22 cellular contexts compared by ENCODE assay signal in the genomic region with DNA sequence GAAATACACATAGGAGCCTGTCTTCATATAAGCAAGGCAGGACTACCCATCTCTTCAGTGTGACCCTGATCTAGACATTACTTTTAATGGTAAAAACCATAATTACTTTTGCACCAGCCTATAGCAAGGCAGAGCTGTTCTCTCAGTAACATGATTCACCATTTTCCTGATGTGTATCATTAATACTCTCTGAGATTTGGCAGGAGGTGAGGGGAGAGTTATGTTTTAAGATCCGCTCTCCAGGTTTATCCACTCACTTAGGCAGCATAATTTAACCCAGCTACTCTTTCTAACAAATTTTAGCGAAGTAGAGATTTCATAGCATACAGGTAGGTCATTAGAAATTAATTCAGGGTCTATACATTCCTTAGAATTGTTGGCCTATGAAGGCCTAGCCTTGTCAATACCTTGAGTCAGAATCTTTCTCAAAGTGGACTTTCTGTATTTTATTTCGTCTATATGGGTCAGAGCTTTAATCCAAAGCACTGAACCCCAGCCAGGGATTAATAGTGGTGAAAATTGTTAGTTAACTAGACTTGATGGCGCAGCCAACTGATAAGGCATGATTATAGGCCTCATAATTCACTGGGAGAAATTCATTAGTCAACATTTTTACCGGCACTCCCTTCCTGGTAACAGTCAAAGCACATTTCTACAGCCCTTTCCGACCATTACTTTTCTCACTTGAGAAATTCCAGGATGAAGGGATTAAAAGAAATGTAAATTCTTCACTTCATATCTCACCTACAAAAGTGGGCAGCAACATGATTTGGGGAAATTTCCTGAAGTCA.
"Had no signal": no experiment of that assay in that cellular context is flagged by ENCODE, and none has a peak within 500 bp of the region (broad histone marks: within the 10 kb centered on the region; RNA-seq: fewer than 3 reads in every experiment).

No MANE protein-coding gene starts in this region.

- H3K27ac Mint-ChIP-seq: memory B cell; natural killer cell treated with Interleukin-12 subunit alpha and Interleukin-12 subunit beta and Interleukin-15 and Interleukin-18, amount 100 ng/mL, for 72 hours; stimulated activated effector memory CD8-positive, alpha-beta T cell treated with anti-CD3 and anti-CD28 coated beads, Interleukin-12 subunit alpha, Interleukin-12 subunit beta, amount 100 ng/mL, for 72 hours; type B pancreatic cell had no signal

- H3K36me3 Mint-ChIP-seq: memory B cell; natural killer cell treated with Interleukin-12 subunit alpha and Interleukin-12 subunit beta and Interleukin-15 and Interleukin-18, amount 100 ng/mL, for 72 hours; stimulated activated effector memory CD8-positive, alpha-beta T cell treated with anti-CD3 and anti-CD28 coated beads, Interleukin-12 subunit alpha, Interleukin-12 subunit beta, amount 100 ng/mL, for 72 hours; type B pancreatic cell had no signal

- H3K4me1 Mint-ChIP-seq: memory B cell; stimulated activated effector memory CD8-positive, alpha-beta T cell treated with anti-CD3 and anti-CD28 coated beads, Interleukin-12 subunit alpha, Interleukin-12 subunit beta, amount 100 ng/mL, for 72 hours had no signal

- ATAC-seq: esophagus mucosa; heart right ventricle; left lung; lower lobe of right lung; natural killer cell treated with Interleukin-12 subunit alpha and Interleukin-12 subunit beta and Interleukin-15 and Interleukin-18, amount 100 ng/mL, for 72 hours; right cardiac atrium; stimulated activated effector memory CD8-positive, alpha-beta T cell treated with anti-CD3 and anti-CD28 coated beads, Interleukin-12 subunit alpha, Interleukin-12 subunit beta, amount 100 ng/mL, for 72 hours; stimulated activated naive CD8-positive, alpha-beta T cell treated with anti-CD3 and anti-CD28 coated beads, Interleukin-15, Interleukin-2, amounts not matched to agents 100 U/mL and 50 U/mL, for 24 hours had no signal

- H3K4me1 ChIP-seq: heart right ventricle, left lung, lower lobe of right lung, suprapubic skin, thyroid gland had no signal

- H3K4me3 Mint-ChIP-seq: memory B cell; natural killer cell treated with Interleukin-12 subunit alpha and Interleukin-12 subunit beta and Interleukin-15 and Interleukin-18, amount 100 ng/mL, for 72 hours; stimulated activated effector memory CD8-positive, alpha-beta T cell treated with anti-CD3 and anti-CD28 coated beads, Interleukin-12 subunit alpha, Interleukin-12 subunit beta, amount 100 ng/mL, for 72 hours; type B pancreatic cell had no signal

- H3K9me3 ChIP-seq: left lung, lower lobe of right lung, suprapubic skin, thyroid gland had no signal

- H3K27me3 Mint-ChIP-seq: memory B cell; natural killer cell treated with Interleukin-12 subunit alpha and Interleukin-12 subunit beta and Interleukin-15 and Interleukin-18, amount 100 ng/mL, for 72 hours had no signal

- FAIRE-seq: urothelium cell line had no signal

- H3K27ac ChIP-seq: dorsolateral prefrontal cortex, heart right ventricle, left lung, lower lobe of right lung, suprapubic skin, thyroid gland had no signal

- H3K27me3 ChIP-seq: dorsolateral prefrontal cortex, heart right ventricle, left lung, suprapubic skin, thyroid gland had no signal

- H3K4me3 ChIP-seq: dorsolateral prefrontal cortex, heart right ventricle, left lung, lower lobe of right lung, suprapubic skin, thyroid gland had no signal

- H3K36me3 ChIP-seq: heart right ventricle, left lung, lower lobe of right lung, suprapubic skin, thyroid gland had no signal

- DNase-seq: cortex of kidney; dorsolateral prefrontal cortex; effector CD8-positive, alpha-beta T cell; heart right ventricle; islet precursor cell; left lung; lower lobe of right lung; midbrain; occipital lobe; posterior cingulate gyrus; right cardiac atrium; stimulated activated CD4-positive, alpha-beta T cell treated with anti-CD3 and anti-CD28 coated beads, Interleukin-4, amount 100 ng/mL, for 1 hour; stimulated activated CD8-positive, alpha-beta memory T cell treated with anti-CD3 and anti-CD28 coated beads, Interleukin-4, amount 100 ng/mL, for 48 hours; stimulated activated naive CD8-positive, alpha-beta T cell treated with anti-CD3 and anti-CD28 coated beads, Interleukin-15, Interleukin-2, amounts not matched to agents 100 U/mL and 50 U/mL, for 24 hours; thyroid gland had no signal
